In the genomic region with DNA sequence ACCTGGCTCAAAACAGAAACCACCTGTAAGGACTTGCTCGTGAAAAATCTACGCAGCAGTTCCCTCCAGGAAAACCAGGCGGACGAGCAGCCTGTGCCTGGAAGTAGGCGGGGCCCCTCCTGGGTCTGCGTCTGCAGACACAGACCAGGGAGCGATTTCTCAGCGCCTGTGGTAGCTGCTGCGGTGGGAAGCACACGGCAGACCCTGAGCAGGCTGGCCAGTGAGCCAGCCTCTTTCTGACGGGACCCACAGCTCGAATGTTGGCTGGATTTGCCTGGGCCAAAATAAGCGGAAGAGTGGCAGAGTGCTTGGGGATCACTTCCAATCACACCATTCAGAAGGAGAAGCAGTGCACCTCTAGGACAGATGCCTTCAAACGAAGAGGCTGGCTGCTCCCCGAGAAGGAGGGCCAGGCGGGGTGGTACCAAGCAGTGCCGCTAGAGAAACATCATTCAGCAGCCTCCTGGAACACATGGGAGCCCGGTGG, we compare ENCODE assay signal across 10 cellular contexts.
DNase-seq lines count a peak whose midpoint lies in the region; ATAC-seq and TF ChIP-seq lines count a peak whose summit lies in the region.
"Had no signal": no experiment of that assay in that cellular context is flagged by ENCODE, and none has a peak within 500 bp of the region (broad histone marks: within the 10 kb centered on the region; RNA-seq: fewer than 3 reads in every experiment).

No MANE protein-coding gene starts in this region.

- TF ChIP-seq POLR2A in spleen (IDR thresholded peaks at IDR 0.05): no peak

- H3K27me3 Mint-ChIP-seq in CD8-positive, alpha-beta memory T cell: no peaks in the 10 kb centered on the region
- H3K27me3 Mint-ChIP-seq: activated naive CD8-positive, alpha-beta T cell treated with anti-CD3 and anti-CD28 coated beads for 36 hours had no signal

- H3K4me3 Mint-ChIP-seq in CD8-positive, alpha-beta memory T cell: no peak overlapping the region
- H3K4me3 Mint-ChIP-seq: activated naive CD8-positive, alpha-beta T cell treated with anti-CD3 and anti-CD28 coated beads for 36 hours had no signal

- H3K36me3 Mint-ChIP-seq in CD8-positive, alpha-beta memory T cell: peaks cover 0 to 20% (median 11%) of the 10 kb centered on the region in 3 donors

- no peak for TF ChIP-seq CTCF in coronary artery (IDR thresholded peaks at IDR 0.05)
- TF ChIP-seq CTCF in spleen (IDR thresholded peaks at IDR 0.05 in 8 of 11, conservative IDR thresholded peaks at IDR 0.05 in 3 of 11): peak in 2 of 11 experiments; percentile 18 to 21

- H3K9me3 ChIP-seq in spleen: no peaks in the 10 kb centered on the region
- no peaks in the 10 kb centered on the region for H3K9me3 ChIP-seq in CD8-positive, alpha-beta memory T cell (ENCODE audit: low read length)

- H3K4me3 ChIP-seq in coronary artery (peak overlapping the region; percentile 67), spleen (peak overlapping the region in 5 of 8 donors; percentile 1 to 41 (median 17))
- H3K4me3 ChIP-seq in CD8-positive, alpha-beta memory T cell (ENCODE audit: low read length): no peak overlapping the region

- no peaks in the 10 kb centered on the region for H3K4me1 ChIP-seq in spleen
- no peaks in the 10 kb centered on the region for H3K4me1 ChIP-seq in CD8-positive, alpha-beta memory T cell (ENCODE audit: insufficient read depth, low read length)

- CTCF ChIA-PET in CD8-positive, alpha-beta memory T cell (lab: Charles Lee): no interaction called here

- WGBS in spleen, 5 donors: 68 to 72% (median 70%) methylated on average over 17 to 18 of the region's 18 CpGs

- intact Hi-C loops in spleen (cut with DNase I; ENCODE audit: low total_unique reads): no loop called here

- H3K4me1 Mint-ChIP-seq in CD8-positive, alpha-beta memory T cell: no peaks in the 10 kb centered on the region
- H3K4me1 Mint-ChIP-seq: activated naive CD8-positive, alpha-beta T cell treated with anti-CD3 and anti-CD28 coated beads for 36 hours had no signal

- H3K27ac ChIP-seq in coronary artery (peak overlapping the region in 1 of 2 donors; percentile 29), layer of hippocampus (ENCODE audit: low read depth, low read length) (peak overlapping the region; percentile 6), spleen (no peak overlapping the region)
- no peak overlapping the region for H3K27ac ChIP-seq in CD8-positive, alpha-beta memory T cell (ENCODE audit: low read depth, low read length)

- H3K36me3 ChIP-seq in spleen: peaks cover 0 to 47% (median 0%) of the 10 kb centered on the region in 6 donors
- H3K36me3 ChIP-seq in CD8-positive, alpha-beta memory T cell (ENCODE audit: insufficient read depth, low read length): no peaks in the 10 kb centered on the region

- no peak for ATAC-seq in GM19397 (IDR thresholded peaks at IDR 0.05; ENCODE audit: unreplicated experiment)

- H3K27me3 ChIP-seq in layer of hippocampus (ENCODE audit: control insufficient read depth, insufficient read depth, low read length) (no peaks in the 10 kb centered on the region), spleen (replicated peaks in 1 of 7) (no peaks in the 10 kb centered on the region)
- no peaks in the 10 kb centered on the region for H3K27me3 ChIP-seq in CD8-positive, alpha-beta memory T cell (ENCODE audit: insufficient read depth, low read length, poor library complexity, severe bottlenecking)

- H3K27ac Mint-ChIP-seq in CD8-positive, alpha-beta memory T cell: no peak overlapping the region
- H3K27ac Mint-ChIP-seq: activated naive CD8-positive, alpha-beta T cell treated with anti-CD3 and anti-CD28 coated beads for 36 hours had no signal

- H3K9me3 Mint-ChIP-seq in CD8-positive, alpha-beta memory T cell: no peaks in the 10 kb centered on the region
- H3K9me3 Mint-ChIP-seq: activated naive CD8-positive, alpha-beta T cell treated with anti-CD3 and anti-CD28 coated beads for 36 hours had no signal

- peak; percentile 17 for DNase-seq in NCI-H1105 treated with DMSO at 0.1 percent for 48 hours (lab: John Stamatoyannopoulos, UW)
- DNase-seq in coronary artery (ENCODE audit: low spot score): no peak
- DNase-seq in spleen: no peak
- DNase-seq in CD8-positive, alpha-beta memory T cell: no peak
- DNase-seq in NCI-H1048 (lab: John Stamatoyannopoulos, UW): no peak
- DNase-seq in activated CD8-positive, alpha-beta memory T cell treated with anti-CD3 and anti-CD28 coated beads, Interleukin-2, amount 50 U/mL, for 48 hours: no peak
- DNase-seq: activated naive CD8-positive, alpha-beta T cell treated with anti-CD3 and anti-CD28 coated beads for 36 hours; SHP77 had no signal

- POLR2A ChIA-PET in CD8-positive, alpha-beta memory T cell (lab: Charles Lee): no interaction called here
